ENCODE assay signal across 16 cellular contexts in genomic region chr5:180116077-180116375, GRCh38.
"Had no signal": no experiment of that assay in that cellular context is flagged by ENCODE, and none has a peak within 500 bp of the region (broad histone marks: within the 10 kb centered on the region; RNA-seq: fewer than 3 reads in every experiment).

No MANE protein-coding gene starts in this region.

- H3K9me3 Mint-ChIP-seq: endodermal cell; memory B cell; naive thymus-derived CD4-positive, alpha-beta T cell; stimulated activated naive B cell treated with anti-CD40 and anti-IgM and Interleukin-4, amounts not matched to agents 10 μg/mL and 1 μg/mL and 100 μg/mL, for 72 hours; WTC11 had no signal

- H3K9ac ChIP-seq: parathyroid adenoma had no signal

- H3K27ac ChIP-seq: foreskin keratinocyte, left ventricle myocardium inferior, neutrophil, parathyroid adenoma had no signal

- H3K79me2 ChIP-seq: parathyroid adenoma had no signal

- H3K4me1 Mint-ChIP-seq: activated CD4-positive, alpha-beta T cell treated with anti-CD3 and anti-CD28 coated beads for 36 hours; naive thymus-derived CD4-positive, alpha-beta T cell; stimulated activated naive B cell treated with anti-CD40 and anti-IgM and Interleukin-4, amounts not matched to agents 10 μg/mL and 1 μg/mL and 100 μg/mL, for 72 hours had no signal

- H3K4me3 Mint-ChIP-seq: activated CD4-positive, alpha-beta T cell treated with anti-CD3 and anti-CD28 coated beads for 36 hours; activated naive CD8-positive, alpha-beta T cell; endodermal cell; memory B cell; naive thymus-derived CD4-positive, alpha-beta T cell; stimulated activated naive B cell treated with anti-CD40 and anti-IgM and Interleukin-4, amounts not matched to agents 10 μg/mL and 1 μg/mL and 100 μg/mL, for 72 hours; WTC11 had no signal

- H3K36me3 ChIP-seq: left ventricle myocardium inferior, neutrophil had no signal

- H3K27me3 Mint-ChIP-seq: activated CD4-positive, alpha-beta T cell treated with anti-CD3 and anti-CD28 coated beads for 36 hours; activated naive CD8-positive, alpha-beta T cell had no signal

- H3K27me3 ChIP-seq: foreskin keratinocyte, neutrophil had no signal

- H3K4me3 ChIP-seq: left ventricle myocardium inferior had no signal

- H3K9me3 ChIP-seq: left ventricle myocardium inferior, neutrophil had no signal

- ATAC-seq: activated CD4-positive, alpha-beta T cell treated with anti-CD3 and anti-CD28 coated beads for 36 hours; naive thymus-derived CD4-positive, alpha-beta T cell; stimulated activated naive B cell treated with anti-CD40 and anti-IgM and Interleukin-4, amounts not matched to agents 10 μg/mL and 1 μg/mL and 100 μg/mL, for 72 hours had no signal

- H3K36me3 Mint-ChIP-seq: activated naive CD8-positive, alpha-beta T cell; memory B cell; naive thymus-derived CD4-positive, alpha-beta T cell; stimulated activated naive B cell treated with anti-CD40 and anti-IgM and Interleukin-4, amounts not matched to agents 10 μg/mL and 1 μg/mL and 100 μg/mL, for 72 hours; WTC11 had no signal

- H3K27ac Mint-ChIP-seq: activated CD4-positive, alpha-beta T cell treated with anti-CD3 and anti-CD28 coated beads for 36 hours; activated naive CD8-positive, alpha-beta T cell; endodermal cell; memory B cell; naive thymus-derived CD4-positive, alpha-beta T cell; stimulated activated naive B cell treated with anti-CD40 and anti-IgM and Interleukin-4, amounts not matched to agents 10 μg/mL and 1 μg/mL and 100 μg/mL, for 72 hours; WTC11 had no signal

- DNase-seq: activated CD4-positive, alpha-beta T cell treated with anti-CD3 and anti-CD28 coated beads for 36 hours; activated CD4-positive, alpha-beta T cell treated with anti-CD3 and anti-CD28 coated beads, Interleukin-2, amount 50 U/mL, for 48 hours; activated gamma-delta T cell; amniotic stem cell; foreskin keratinocyte; hippocampal formation; left ventricle myocardium inferior; naive thymus-derived CD4-positive, alpha-beta T cell; stimulated activated naive B cell treated with anti-CD40 and anti-IgM and Interleukin-4, amounts not matched to agents 10 μg/mL and 1 μg/mL and 100 μg/mL, for 72 hours; T-helper 2 cell had no signal

- H2AFZ ChIP-seq: parathyroid adenoma had no signal

- H3K4me1 ChIP-seq: foreskin keratinocyte, left ventricle myocardium inferior, parathyroid adenoma had no signal
